ENCODE assay signal across 12 cellular contexts in genomic region chr12:116366456-116366776, GRCh38.
DNase-seq lines count a peak whose midpoint lies in the region; ATAC-seq and TF ChIP-seq lines count a peak whose summit lies in the region.
"Had no signal": no experiment of that assay in that cellular context is flagged by ENCODE, and none has a peak within 500 bp of the region (broad histone marks: within the 10 kb centered on the region; RNA-seq: fewer than 3 reads in every experiment).

No MANE protein-coding gene starts in this region.

- H3K9me3 Mint-ChIP-seq in activated CD4-positive, alpha-beta T cell treated with anti-CD3 and anti-CD28 coated beads, Interleukin-2, amount 10 ng/mL, durations not matched to agents 24 days and 14 days, result no peaks in the 10 kb centered on the region
- H3K9me3 Mint-ChIP-seq: stimulated activated memory B cell treated with anti-CD40 and anti-IgM and Interleukin-4, amounts not matched to agents 10 μg/mL and 1 μg/mL and 100 μg/mL, for 72 hours had no signal

- no peak overlapping the region for H3K9ac ChIP-seq in mammary epithelial cell (ENCODE audit: insufficient read depth, low read length)
- H3K9ac ChIP-seq: GM23248 had no signal

- peaks cover 4% of the 10 kb centered on the region for H3K4me1 Mint-ChIP-seq in activated CD4-positive, alpha-beta T cell treated with anti-CD3 and anti-CD28 coated beads, Interleukin-2, amount 10 ng/mL, durations not matched to agents 24 days and 14 days

- 62% methylated on average over 9 of the region's 9 CpGs for WGBS in mammary epithelial cell (ENCODE audit: low coverage, missing lambda C conversion rate)
- 61 to 72% methylated on average over 9 of the region's 9 CpGs for WGBS in thyroid gland, 2 donors

- no peaks in the 10 kb centered on the region for H3K79me2 ChIP-seq in mammary epithelial cell (ENCODE audit: insufficient read depth, low read length)

- no peak overlapping the region for H3K4me3 Mint-ChIP-seq in activated CD4-positive, alpha-beta T cell treated with anti-CD3 and anti-CD28 coated beads, Interleukin-2, amount 10 ng/mL, durations not matched to agents 24 days and 14 days
- H3K4me3 Mint-ChIP-seq: stimulated activated memory B cell treated with anti-CD40 and anti-IgM and Interleukin-4, amounts not matched to agents 10 μg/mL and 1 μg/mL and 100 μg/mL, for 72 hours had no signal

- dilution Hi-C loops in mammary epithelial cell (cut with HindIII; ENCODE audit: low sequenced_read_pairs), result no loop called here

- no peak overlapping the region for H2AFZ ChIP-seq in mammary epithelial cell (ENCODE audit: low read depth, low read length)
- H2AFZ ChIP-seq: GM23248 had no signal

- H3K36me3 Mint-ChIP-seq in activated CD4-positive, alpha-beta T cell treated with anti-CD3 and anti-CD28 coated beads, Interleukin-2, amount 10 ng/mL, durations not matched to agents 24 days and 14 days (ENCODE audit: low read depth), result no peaks in the 10 kb centered on the region
- H3K36me3 Mint-ChIP-seq: stimulated activated memory B cell treated with anti-CD40 and anti-IgM and Interleukin-4, amounts not matched to agents 10 μg/mL and 1 μg/mL and 100 μg/mL, for 72 hours had no signal

- CTCF ChIA-PET in mammary epithelial cell (lab: Charles Lee; ENCODE audit: low non-redundant PET), result no interaction called here

- intact Hi-C loops in breast epithelium (cut with DNase I; ENCODE audit: low total_unique reads), result no loop called here
- intact Hi-C loops in mammary epithelial cell (cut with micrococcal nuclease), result no loop called here
- intact Hi-C loops in left ventricle myocardium superior (cut with micrococcal nuclease), result no loop called here
- intact Hi-C loops in thyroid gland (cut with DNase I), result no loop called here
- intact Hi-C loops in activated CD4-positive, alpha-beta T cell treated with anti-CD3 and anti-CD28 coated beads, Interleukin-2, amount 10 ng/mL, durations not matched to agents 24 days and 14 days (cut with micrococcal nuclease), result no loop called here

- H3K4me3 ChIP-seq in breast epithelium (no peak overlapping the region), mammary epithelial cell (replicated peaks in 1 of 3; ENCODE audit: insufficient read depth in 1 of 3, low read depth in 2 of 3, low read length in 3 of 3) (no peak overlapping the region), thyroid gland (replicated peaks in 1 of 3) (no peak overlapping the region)
- H3K4me3 ChIP-seq: GM23248, Peyer's patch had no signal

- DNase-seq in breast epithelium (ENCODE audit: low spot score in 2 of 2) (peak; percentile 45 to 68), mammary epithelial cell (no peak), NCI-H345 treated with DMSO at 0.1 percent for 48 hours (lab: John Stamatoyannopoulos, UW; ENCODE audit: unreplicated experiment) (peak; percentile 52), left ventricle myocardium superior (peak; percentile 54), thyroid gland (peak; percentile 23 to 45)
- DNase-seq in activated CD4-positive, alpha-beta T cell treated with anti-CD3 and anti-CD28 coated beads, Interleukin-2, amount 10 ng/mL, durations not matched to agents 24 days and 14 days, result no peak
- DNase-seq in activated CD4-positive, alpha-beta T cell treated with anti-CD3 and anti-CD28 coated beads for 1 hour, result no peak
- DNase-seq: activated T-cell treated with anti-CD3 and anti-CD28 coated beads, Interleukin-2, amount 50 U/mL, for 48 hours; GM23248; Peyer's patch had no signal

- in situ Hi-C loops in mammary epithelial cell (cut with MboI; ENCODE audit: low sequenced_read_pairs in 2 of 2), result no loop called here

- BruUV-seq in mammary epithelial cell (replicated peaks; lab: Mats Ljungman, UMichigan), result no TSS peak

- H3K9me3 ChIP-seq in breast epithelium (no peaks in the 10 kb centered on the region), mammary epithelial cell (replicated peaks; ENCODE audit: insufficient read depth, low read length) (no peaks in the 10 kb centered on the region), thyroid gland (no peaks in the 10 kb centered on the region)
- H3K9me3 ChIP-seq: Peyer's patch had no signal

- H3K27me3 ChIP-seq in breast epithelium (no peaks in the 10 kb centered on the region), mammary epithelial cell (ENCODE audit: insufficient read depth, low read length) (no peaks in the 10 kb centered on the region), thyroid gland (no peaks in the 10 kb centered on the region)
- H3K27me3 ChIP-seq: Peyer's patch had no signal

- TF ChIP-seq CTCF in breast epithelium (IDR thresholded peaks at IDR 0.05), result no peak
- no peak for TF ChIP-seq CTCF in mammary epithelial cell (conservative IDR thresholded peaks at IDR 0.05 in 1 of 2, IDR thresholded peaks at IDR 0.05 in 1 of 2; ENCODE audit: extremely low read depth in 1 of 2, insufficient read depth in 1 of 2, low read depth in 1 of 2, low read length in 2 of 2)
- no peak for TF ChIP-seq CTCF in thyroid gland (IDR thresholded peaks at IDR 0.05)

- no peaks in the 10 kb centered on the region for H3K27me3 Mint-ChIP-seq in activated CD4-positive, alpha-beta T cell treated with anti-CD3 and anti-CD28 coated beads, Interleukin-2, amount 10 ng/mL, durations not matched to agents 24 days and 14 days
- H3K27me3 Mint-ChIP-seq: stimulated activated memory B cell treated with anti-CD40 and anti-IgM and Interleukin-4, amounts not matched to agents 10 μg/mL and 1 μg/mL and 100 μg/mL, for 72 hours had no signal

- TF ChIP-seq POLR2A in breast epithelium (IDR thresholded peaks at IDR 0.05), result no peak
- TF ChIP-seq POLR2A in thyroid gland (IDR thresholded peaks at IDR 0.05), result no peak

- H3K36me3 ChIP-seq in breast epithelium, result no peaks in the 10 kb centered on the region
- H3K36me3 ChIP-seq in mammary epithelial cell (ENCODE audit: insufficient read depth, low read length), result no peaks in the 10 kb centered on the region
- H3K36me3 ChIP-seq in thyroid gland, result no peaks in the 10 kb centered on the region
- H3K36me3 ChIP-seq: Peyer's patch had no signal

- H4K20me1 ChIP-seq in mammary epithelial cell (ENCODE audit: insufficient read depth, low read length), result no peaks in the 10 kb centered on the region

- no peak overlapping the region for H3K4me2 ChIP-seq in mammary epithelial cell (ENCODE audit: insufficient read depth, low read depth, low read length)

- peak; percentile 74 for ATAC-seq in left ventricle myocardium superior
- no peak for ATAC-seq in HG03521 (IDR thresholded peaks at IDR 0.05; ENCODE audit: unreplicated experiment)
- ATAC-seq: stimulated activated memory B cell treated with anti-CD40 and anti-IgM and Interleukin-4, amounts not matched to agents 10 μg/mL and 1 μg/mL and 100 μg/mL, for 72 hours had no signal

- H3K27ac Mint-ChIP-seq in activated CD4-positive, alpha-beta T cell treated with anti-CD3 and anti-CD28 coated beads, Interleukin-2, amount 10 ng/mL, durations not matched to agents 24 days and 14 days, result no peak overlapping the region
- H3K27ac Mint-ChIP-seq: stimulated activated memory B cell treated with anti-CD40 and anti-IgM and Interleukin-4, amounts not matched to agents 10 μg/mL and 1 μg/mL and 100 μg/mL, for 72 hours had no signal

- no peak overlapping the region for H3K27ac ChIP-seq in breast epithelium
- H3K27ac ChIP-seq in mammary epithelial cell (ENCODE audit: insufficient read depth, low read depth, low read length), result no peak overlapping the region
- H3K27ac ChIP-seq in thyroid gland, result no peak overlapping the region
- H3K27ac ChIP-seq: GM23248, Peyer's patch had no signal

- H3K4me1 ChIP-seq in breast epithelium (no peaks in the 10 kb centered on the region), mammary epithelial cell (ENCODE audit: insufficient read depth, low read length) (no peaks in the 10 kb centered on the region), thyroid gland (peaks cover 6 to 12% of the 10 kb centered on the region in 2 donors)
- H3K4me1 ChIP-seq: Peyer's patch had no signal

Comparison
In these comparisons a context has a peak if more than half of its experiments do, and no peak if none do; other contexts are left out.
1. DNase-seq: peak in breast epithelium (2 of 2), NCI-H345 treated with DMSO at 0.1 percent for 48 hours (single experiment), left ventricle myocardium superior (single experiment) and thyroid gland (2 of 2); none in mammary epithelial cell (single experiment), activated CD4-positive, alpha-beta T cell treated with anti-CD3 and anti-CD28 coated beads, Interleukin-2, amount 10 ng/mL, durations not matched to agents 24 days and 14 days (single experiment) and activated CD4-positive, alpha-beta T cell treated with anti-CD3 and anti-CD28 coated beads for 1 hour (single experiment).